16 cellular contexts compared by ENCODE assay signal in genomic region chr1:7501723-7502334, GRCh38.
DNase-seq lines count a peak whose midpoint lies in the region; ATAC-seq and TF ChIP-seq lines count a peak whose summit lies in the region.
"Had no signal": no experiment of that assay in that cellular context is flagged by ENCODE, and none has a peak within 500 bp of the region (broad histone marks: within the 10 kb centered on the region; RNA-seq: fewer than 3 reads in every experiment).

No MANE protein-coding gene starts in this region.

- H3F3A ChIP-seq in GM23338 (replicated peaks; ENCODE audit: low read depth): peaks cover 4% of the 10 kb centered on the region; the same call in 1 of the 2 replicates

- H3K4me1 Mint-ChIP-seq in GM23338 (0 out of 3 replicates have a peak, but pooled peaks cover 2% of the 10 kb centered on the region), nephron (peaks cover 7% of the 10 kb centered on the region), osteocyte (ENCODE audit: unreplicated experiment) (peaks cover 5% of the 10 kb centered on the region)
- H3K4me1 Mint-ChIP-seq: CD14-positive monocyte; CD4-positive, alpha-beta memory T cell had no signal

- ATAC-seq in GM23338 (peak; percentile 45), GM19455 (IDR thresholded peaks at IDR 0.05; ENCODE audit: unreplicated experiment) (no peak)

- H2AFZ ChIP-seq in GM23338: no peak overlapping the region

- H3K27me3 ChIP-seq in GM23338 (ENCODE audit: insufficient read depth): no peaks in the 10 kb centered on the region
- H3K27me3 ChIP-seq: BE2C had no signal

- no peak overlapping the region for H3K4me2 ChIP-seq in GM23338

- H3K27me3 Mint-ChIP-seq in GM23338 (ENCODE audit: insufficient read depth, low read depth, poor library complexity) (peaks cover 2% of the 10 kb centered on the region), nephron (ENCODE audit: low read depth) (no peaks in the 10 kb centered on the region), osteocyte (ENCODE audit: unreplicated experiment) (no peaks in the 10 kb centered on the region)
- H3K27me3 Mint-ChIP-seq: CD4-positive, alpha-beta memory T cell had no signal

- TF ChIP-seq CTCF in GM23338 (conservative IDR thresholded peaks at IDR 0.05; ENCODE audit: low read depth in 2 of 2) (no peak), VCaP (conservative IDR thresholded peaks at IDR 0.05) (no peak), nephron (IDR thresholded peaks at IDR 0.05; ENCODE audit: unreplicated experiment in 3 of 3) (no peak), osteocyte (IDR thresholded peaks at IDR 0.05) (no peak)

- H3K4me3 ChIP-seq in GM23338: no peak overlapping the region
- H3K4me3 ChIP-seq: HAP-1 had no signal

- no peak overlapping the region for H3K27ac ChIP-seq in GM23338 (ENCODE audit: low read depth)
- H3K27ac ChIP-seq in VCaP: peak overlapping the region; percentile 70
- H3K27ac ChIP-seq: HL-60 had no signal

- no peaks in the 10 kb centered on the region for H3K4me1 ChIP-seq in GM23338 (ENCODE audit: insufficient read depth)
- H3K4me1 ChIP-seq: HAP-1 had no signal

- H3K9me2 ChIP-seq in GM23338 (ENCODE audit: insufficient read depth): peaks cover 4% of the 10 kb centered on the region; the same call in 1 of the 2 replicates

- H3K36me3 Mint-ChIP-seq in GM23338 (ENCODE audit: low read depth) (no peaks in the 10 kb centered on the region), nephron (ENCODE audit: low read depth) (no peaks in the 10 kb centered on the region), osteocyte (ENCODE audit: unreplicated experiment) (no peaks in the 10 kb centered on the region)
- H3K36me3 Mint-ChIP-seq: CD14-positive monocyte; CD4-positive, alpha-beta memory T cell had no signal

- H3K27ac Mint-ChIP-seq in GM23338 (no peak overlapping the region), nephron (peak overlapping the region; percentile 12 to 42 (median 22)), osteocyte (ENCODE audit: unreplicated experiment) (no peak overlapping the region)
- H3K27ac Mint-ChIP-seq: CD14-positive monocyte; CD4-positive, alpha-beta memory T cell had no signal

- no peaks in the 10 kb centered on the region for H3K79me2 ChIP-seq in GM23338 (replicated peaks; ENCODE audit: insufficient read depth)

- no peak overlapping the region for H3K4me3 Mint-ChIP-seq in GM23338
- H3K4me3 Mint-ChIP-seq in nephron: no peak overlapping the region
- H3K4me3 Mint-ChIP-seq in osteocyte (ENCODE audit: unreplicated experiment): no peak overlapping the region
- H3K4me3 Mint-ChIP-seq: CD14-positive monocyte; CD4-positive, alpha-beta memory T cell had no signal

- DNase-seq in GM23338 (ENCODE audit: low spot score): no peak
- no peak for DNase-seq in activated CD8-positive, alpha-beta memory T cell treated with anti-CD3 and anti-CD28 coated beads for 24 hours
- DNase-seq in osteocyte (ENCODE audit: extremely low spot score, unreplicated experiment): no peak
- no peak for DNase-seq in effector CD4-positive, alpha-beta T cell
- DNase-seq: ACHN; BE2C; CD4-positive, alpha-beta memory T cell; DMS153; DMS79; GDM1 had no signal

- H3K9me3 Mint-ChIP-seq in GM23338 (no peaks in the 10 kb centered on the region), nephron (no peaks in the 10 kb centered on the region), osteocyte (ENCODE audit: unreplicated experiment) (no peaks in the 10 kb centered on the region)
- H3K9me3 Mint-ChIP-seq: CD14-positive monocyte; CD4-positive, alpha-beta memory T cell had no signal

- H4K20me1 ChIP-seq in GM23338 (replicated peaks; ENCODE audit: insufficient read depth): no peaks in the 10 kb centered on the region

- no peaks in the 10 kb centered on the region for H3K36me3 ChIP-seq in GM23338 (ENCODE audit: insufficient read depth)
- H3K36me3 ChIP-seq: BE2C, HAP-1 had no signal

TF ChIP-seq in GM23338, 12 proteins besides CTCF, POLR2A, EP300 and RAD21 (continues in another document):
- TF ChIP-seq NANOG (IDR thresholded peaks at IDR 0.05; ENCODE audit: borderline replicate concordance): no peak
- TF ChIP-seq ZNF114 (CRISPR knock-in tag; IDR thresholded peaks at IDR 0.05): no peak
- no peak for TF ChIP-seq JUNB (IDR thresholded peaks at IDR 0.05; ENCODE audit: unreplicated experiment)
- no peak for TF ChIP-seq ETS1 (IDR thresholded peaks at IDR 0.05)
- TF ChIP-seq STAT1 (IDR thresholded peaks at IDR 0.05; ENCODE audit: unreplicated experiment): no peak
- no peak for TF ChIP-seq ZNF462 (CRISPR knock-in tag; IDR thresholded peaks at IDR 0.05)
- TF ChIP-seq EZH2 (IDR thresholded peaks at IDR 0.05; ENCODE audit: low read depth, unreplicated experiment): no peak
- TF ChIP-seq EZH2phosphoT487 (IDR thresholded peaks at IDR 0.05; ENCODE audit: unreplicated experiment): no peak

Comparison
In these comparisons a context has a peak if more than half of its experiments do, and no peak if none do; other contexts are left out.
1. H3K27ac Mint-ChIP-seq: peak in nephron (3 of 3); none in GM23338 (single experiment) and osteocyte (single experiment).